In genomic region chr2:64228923-64229322, GRCh38 we compare ENCODE assay signal across 9 cellular contexts.
A peak's percentile ranks its signal among the peaks of the same experiment; 100 is the strongest.
DNase-seq lines count a peak whose midpoint lies in the region; ATAC-seq, FAIRE-seq and TF ChIP-seq lines count a peak whose summit lies in the region.
"Had no signal": no experiment of that assay in that cellular context is flagged by ENCODE, and none has a peak within 500 bp of the region (broad histone marks: within the 10 kb centered on the region; RNA-seq: fewer than 3 reads in every experiment).

No MANE protein-coding gene starts in this region.

- no peaks in the 10 kb centered on the region for H3K36me3 ChIP-seq in SK-N-MC (ENCODE audit: insufficient read depth, low read length)
- no peaks in the 10 kb centered on the region for H3K36me3 ChIP-seq in esophagus muscularis mucosa
- no peaks in the 10 kb centered on the region for H3K36me3 ChIP-seq in rectal smooth muscle tissue (ENCODE audit: control insufficient read depth, insufficient read depth, low read length)
- H3K36me3 ChIP-seq in gastroesophageal sphincter, result no peaks in the 10 kb centered on the region

- H3K27me3 ChIP-seq in esophagus muscularis mucosa, result no peaks in the 10 kb centered on the region
- no peaks in the 10 kb centered on the region for H3K27me3 ChIP-seq in rectal smooth muscle tissue (ENCODE audit: control insufficient read depth, insufficient read depth, low read length)
- H3K27me3 ChIP-seq in gastroesophageal sphincter, result no peaks in the 10 kb centered on the region

- FAIRE-seq in GM12891 (lab: Jason Lieb, UNC), result peak; percentile 58
- FAIRE-seq: frontal cortex had no signal

- TF ChIP-seq EP300 in esophagus muscularis mucosa (IDR thresholded peaks at IDR 0.05), result no peak
- no peak for TF ChIP-seq EP300 in gastroesophageal sphincter (IDR thresholded peaks at IDR 0.05)

- no peak for ATAC-seq in HG03378 (IDR thresholded peaks at IDR 0.05; ENCODE audit: unreplicated experiment)
- ATAC-seq in gastroesophageal sphincter, result no peak
- ATAC-seq in HG03520 (IDR thresholded peaks at IDR 0.05; ENCODE audit: unreplicated experiment), result no peak

- peaks cover 8 to 39% (median 37%) of the 10 kb centered on the region in 4 donors for H3K4me1 ChIP-seq in esophagus muscularis mucosa
- H3K4me1 ChIP-seq in rectal smooth muscle tissue (ENCODE audit: control insufficient read depth, insufficient read depth, low read length), result peaks cover 25% of the 10 kb centered on the region
- peaks cover 0 to 41% (median 0%) of the 10 kb centered on the region in 3 donors for H3K4me1 ChIP-seq in gastroesophageal sphincter

- H3K9me3 ChIP-seq in SK-N-MC (ENCODE audit: low read depth, low read length), result no peaks in the 10 kb centered on the region
- H3K9me3 ChIP-seq in esophagus muscularis mucosa, result no peaks in the 10 kb centered on the region
- no peaks in the 10 kb centered on the region for H3K9me3 ChIP-seq in gastroesophageal sphincter

- peak overlapping the region; percentile 89 for H3K27ac ChIP-seq in SK-N-MC
- H3K27ac ChIP-seq in esophagus muscularis mucosa (replicated peaks in 1 of 4), result peak overlapping the region; percentile 71 to 78 (median 74)
- H3K27ac ChIP-seq in rectal smooth muscle tissue (ENCODE audit: low read depth, low read length), result peak overlapping the region; percentile 64
- peak overlapping the region in 2 of 4 donors; percentile 79 to 83 for H3K27ac ChIP-seq in gastroesophageal sphincter

- 85% methylated on average over 3 of the region's 3 CpGs for WGBS in esophagus muscularis mucosa
- WGBS in gastroesophageal sphincter (ENCODE audit: low coverage in 1 of 2), 2 donors, result 89 to 100% methylated on average over 1 to 3 of the region's 3 CpGs

- H3K9ac ChIP-seq in SK-N-MC (ENCODE audit: insufficient read length) (peak overlapping the region; percentile 81), rectal smooth muscle tissue (ENCODE audit: low read length) (no peak overlapping the region)

- no peak for DNase-seq in GM12891 (ENCODE audit: insufficient read length, low spot score)
- DNase-seq in SK-N-MC (ENCODE audit: low read depth, low spot score), result no peak
- DNase-seq in esophagus muscularis mucosa (ENCODE audit: extremely low spot score), result no peak
- no peak for DNase-seq in NCI-H2196 treated with DMSO at 0.1 percent for 48 hours (lab: John Stamatoyannopoulos, UW; ENCODE audit: unreplicated experiment)

- TF ChIP-seq CTCF in esophagus muscularis mucosa (IDR thresholded peaks at IDR 0.05) (no peak), gastroesophageal sphincter (IDR thresholded peaks at IDR 0.05) (no peak)

- intact Hi-C loops in esophagus muscularis mucosa (cut with DNase I), result loop anchor here (5.0 to 10.0 kb wide), 3 partner anchors 43 to 174 kb away; partner anchors contain the start of gene PELI1

- H3K4me3 ChIP-seq in SK-N-MC (peak overlapping the region; percentile 84), esophagus muscularis mucosa (peak overlapping the region in 2 of 4 donors; percentile 59 to 67), rectal smooth muscle tissue (ENCODE audit: low read length) (no peak overlapping the region), gastroesophageal sphincter (peak overlapping the region in 1 of 2 donors; percentile 53)

- TF ChIP-seq POLR2A in GM12891 (IDR thresholded peaks at IDR 0.05; ENCODE audit: low read depth, low read length) (no peak), esophagus muscularis mucosa (IDR thresholded peaks at IDR 0.05; ENCODE audit: low read depth) (no peak), gastroesophageal sphincter (IDR thresholded peaks at IDR 0.05) (no peak)

TF ChIP-seq in GM12891, 5 proteins besides CTCF, POLR2A, EP300 and RAD21:
- TF ChIP-seq POU2F2 (IDR thresholded peaks at IDR 0.05; ENCODE audit: low read depth, low read length) (no peak), SPI1 (IDR thresholded peaks at IDR 0.05; ENCODE audit: low read depth, low read length) (no peak), POLR2AphosphoS5 (IDR thresholded peaks at IDR 0.05; ENCODE audit: low read depth, low read length) (no peak), TAF1 (IDR thresholded peaks at IDR 0.05; ENCODE audit: low read depth, low read length) (no peak), PAX5 (IDR thresholded peaks at IDR 0.05; ENCODE audit: insufficient read depth, low read length, severe bottlenecking) (no peak)
TF ChIP-seq in GM12891: peak in this region for 0.
